8 cellular contexts compared by ENCODE assay signal in the genomic region with DNA sequence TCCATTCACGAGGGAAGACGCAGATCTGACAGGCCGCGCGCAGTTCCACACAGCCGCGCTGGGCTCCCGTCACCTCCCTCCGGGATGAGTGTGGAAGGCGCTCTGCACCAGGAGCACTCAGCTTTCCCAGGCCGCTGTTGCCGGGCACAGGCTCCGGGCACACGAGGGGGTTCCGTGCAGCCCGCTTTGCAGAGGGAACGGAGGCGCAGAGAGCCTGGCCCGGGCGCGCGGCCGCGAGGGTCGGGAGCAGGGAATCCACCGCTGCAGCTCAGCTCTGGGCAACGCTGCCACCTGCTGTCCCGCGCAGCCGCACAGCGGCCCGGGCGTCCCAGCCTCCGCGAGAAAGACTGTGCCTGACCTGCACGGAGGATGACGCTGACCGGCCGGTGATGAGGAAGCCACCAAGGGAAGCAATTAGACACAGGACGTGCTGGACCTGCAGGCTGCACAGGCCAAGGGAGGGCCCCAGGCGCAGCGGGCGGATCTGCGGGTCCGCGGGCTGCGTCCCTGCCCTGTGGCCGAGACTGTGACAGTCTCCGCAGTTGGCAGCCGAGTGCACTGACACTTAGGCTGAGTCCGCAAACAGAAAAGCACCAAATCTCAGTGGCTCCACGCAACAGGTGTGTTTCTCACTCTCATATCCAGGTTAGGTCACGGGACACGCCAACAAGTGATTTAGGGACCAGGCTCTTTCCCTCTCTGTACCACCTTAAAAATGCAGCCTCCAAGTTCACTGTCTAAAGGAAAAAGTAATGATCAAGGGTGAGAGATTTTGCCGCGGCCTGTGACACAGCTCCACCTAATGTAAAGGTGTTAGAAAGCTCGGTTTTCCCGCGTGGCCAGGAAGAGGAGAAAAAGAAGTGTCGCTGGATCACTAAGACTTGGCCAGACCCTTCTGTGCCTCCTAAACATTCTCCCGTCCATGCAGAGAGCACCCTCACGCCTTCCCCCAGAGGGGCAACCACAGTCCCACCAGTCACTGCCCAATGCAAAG.
DNase-seq lines count a peak whose midpoint lies in the region; ATAC-seq and TF ChIP-seq lines count a peak whose summit lies in the region.

No MANE protein-coding gene starts in this region.

- peak; percentile 74 for ATAC-seq in HG02678 (IDR thresholded peaks at IDR 0.05; ENCODE audit: unreplicated experiment)

- H3K36me3 ChIP-seq in iPS-18a (ENCODE audit: control insufficient read depth, low read depth, low read length): no peaks in the 10 kb centered on the region
- H3K36me3 ChIP-seq in skeletal muscle satellite cell (ENCODE audit: insufficient read depth, low read length): no peaks in the 10 kb centered on the region

- peaks cover 10% of the 10 kb centered on the region for H3K4me1 ChIP-seq in iPS-18a (ENCODE audit: control insufficient read depth, low read depth, low read length)
- peaks cover 3% of the 10 kb centered on the region for H3K4me1 ChIP-seq in skeletal muscle satellite cell (ENCODE audit: control insufficient read depth, insufficient read depth, low read length)

- no peak for DNase-seq in GM12864 (ENCODE audit: low read depth)
- peak; percentile 58 for DNase-seq in NCI-H2227 (lab: John Stamatoyannopoulos, UW; ENCODE audit: unreplicated experiment)
- DNase-seq in astrocyte of the hippocampus (ENCODE audit: low read depth, low spot score): peak; percentile 81
- no peak for DNase-seq in activated effector memory CD4-positive, alpha-beta T cell treated with anti-CD3 and anti-CD28 coated beads, Interleukin-2, amount 50 U/mL, for 16 hours

- H3K9ac ChIP-seq in iPS-18a (ENCODE audit: low read length) (no peak overlapping the region), skeletal muscle satellite cell (ENCODE audit: low read depth, low read length) (no peak overlapping the region)

- peak; percentile 90 for TF ChIP-seq CTCF in 22Rv1 (IDR thresholded peaks at IDR 0.05)
- TF ChIP-seq CTCF in GM12864 (IDR thresholded peaks at IDR 0.05; ENCODE audit: low read depth, low read length, missing control alignments): peak; percentile 47

- H3K27me3 ChIP-seq in iPS-18a (ENCODE audit: control insufficient read depth, insufficient read depth, low read length) (peaks cover 39% of the 10 kb centered on the region), skeletal muscle satellite cell (ENCODE audit: control insufficient read depth, insufficient read depth, low read length) (peaks cover 52% of the 10 kb centered on the region)

- peak overlapping the region; percentile 87 for H3K4me2 ChIP-seq in skeletal muscle satellite cell (ENCODE audit: low read length)

- H3K9me3 ChIP-seq in iPS-18a (ENCODE audit: control insufficient read depth, low read depth, low read length) (no peaks in the 10 kb centered on the region), skeletal muscle satellite cell (replicated peaks; ENCODE audit: low read length) (no peaks in the 10 kb centered on the region)

- 0 out of 2 replicates have a peak overlapping the region, but pooled peaks have one; percentile 25 for H3K27ac ChIP-seq in 22Rv1
- no peak overlapping the region for H3K27ac ChIP-seq in iPS-18a (ENCODE audit: low read length)

- H3K4me3 ChIP-seq in GM12864 (ENCODE audit: low read depth, low read length) (no peak overlapping the region; the same call in 1 of the 2 replicates), iPS-18a (ENCODE audit: low read length) (peak overlapping the region; percentile 61), skeletal muscle satellite cell (ENCODE audit: low read length) (peak overlapping the region; percentile 67)

Comparison
In these comparisons a context has a peak if more than half of its experiments do, and no peak if none do; other contexts are left out.
1. DNase-seq: peak in NCI-H2227 (single experiment) and astrocyte of the hippocampus (single experiment); none in GM12864 (single experiment) and activated effector memory CD4-positive, alpha-beta T cell treated with anti-CD3 and anti-CD28 coated beads, Interleukin-2, amount 50 U/mL, for 16 hours (single experiment).